26 cellular contexts compared by ENCODE assay signal in genomic region chr12:91576432-91576831, GRCh38.
DNase-seq lines count a peak whose midpoint lies in the region; ATAC-seq, FAIRE-seq and TF ChIP-seq lines count a peak whose summit lies in the region.
"Had no signal": no experiment of that assay in that cellular context is flagged by ENCODE, and none has a peak within 500 bp of the region (broad histone marks: within the 10 kb centered on the region; RNA-seq: fewer than 3 reads in every experiment).

No MANE protein-coding gene starts in this region.

- TF ChIP-seq CTCF in A549 (IDR thresholded peaks at IDR 0.05) (no peak), D721Med (IDR thresholded peaks at IDR 0.05; ENCODE audit: insufficient read depth, missing control alignments) (no peak), PC-3 (conservative IDR thresholded peaks at IDR 0.05; ENCODE audit: low read depth, low read length) (no peak), epithelial cell of esophagus (IDR thresholded peaks at IDR 0.05; ENCODE audit: insufficient read depth, low read depth, low read length, missing control alignments) (no peak)

- no peak for TF ChIP-seq RAD21 in A549 (conservative IDR thresholded peaks at IDR 0.05 in 1 of 2, IDR thresholded peaks at IDR 0.05 in 1 of 2)

- no peak overlapping the region for H3K27ac ChIP-seq in A549
- H3K27ac ChIP-seq in PC-3 (ENCODE audit: low read length), result peak overlapping the region; percentile 52
- H3K27ac ChIP-seq: 22Rv1; BLaER1 treated with 17β-estradiol and CSF1 and Interleukin-3, amounts not matched to agents 10 nM and 100 nM; C4-2B had no signal

- DNase-seq in A549 (ENCODE audit: low read depth in 1 of 2, low spot score in 1 of 2), result no peak
- no peak for DNase-seq in D721Med (ENCODE audit: insufficient read length, low spot score)
- DNase-seq in PC-3, result peak; percentile 73
- DNase-seq in epithelial cell of esophagus (ENCODE audit: low read depth), result peak; percentile 61
- no peak for DNase-seq in NCI-H1417 (lab: John Stamatoyannopoulos, UW)
- no peak for DNase-seq in globus pallidus (ENCODE audit: low spot score)
- no peak for DNase-seq in stimulated activated CD4-positive, alpha-beta T cell treated with anti-CD3 and anti-CD28 coated beads, Interleukin-12 subunit alpha, Interleukin-12 subunit beta, amount 100 ng/mL, for 4 hours
- DNase-seq: AML-193; Caco-2; Calu3; CD4-positive, alpha-beta T cell; CD8-positive, alpha-beta T cell; DMS 273 treated with DMSO at 0.1 percent for 48 hours; DMS153; DMS53; DMS79; DND-41; EL; GDM1 had no signal

- no peaks in the 10 kb centered on the region for H3K9me3 ChIP-seq in A549
- no peaks in the 10 kb centered on the region for H3K9me3 ChIP-seq in PC-3 (ENCODE audit: low read length)
- H3K9me3 ChIP-seq: BLaER1 treated with 17β-estradiol and CSF1 and Interleukin-3, amounts not matched to agents 10 nM and 100 nM; Caco-2 had no signal

- peaks cover 3% of the 10 kb centered on the region for H3F3A ChIP-seq in PC-3 (ENCODE audit: low read length, unreplicated experiment)

- no peak for TF ChIP-seq EP300 in A549 (IDR thresholded peaks at IDR 0.05)

- 97% methylated on average over 1 of the region's 1 CpG for WGBS in A549 (ENCODE audit: missing lambda C conversion rate)

- POLR2A ChIA-PET in A549 (lab: Yijun Ruan, JAX) (no interaction called here), PC-3 (lab: Charles Lee; ENCODE audit: unreplicated experiment) (no interaction called here)

- peak; percentile 76 for FAIRE-seq in A549 (lab: Jason Lieb, UNC)
- peak; percentile 25 for FAIRE-seq in D721Med (lab: Jason Lieb, UNC)
- FAIRE-seq: GM12878, GM12892, GM18507 had no signal

- H4K20me1 ChIP-seq in PC-3 (ENCODE audit: low read length), result no peaks in the 10 kb centered on the region
- H4K20me1 ChIP-seq: BLaER1 treated with 17β-estradiol and CSF1 and Interleukin-3, amounts not matched to agents 10 nM and 100 nM had no signal

- H3K9ac ChIP-seq in PC-3 (ENCODE audit: low read length), result no peak overlapping the region
- H3K9ac ChIP-seq: BLaER1 treated with 17β-estradiol and CSF1 and Interleukin-3, amounts not matched to agents 10 nM and 100 nM had no signal

- no peaks in the 10 kb centered on the region for H3K27me3 ChIP-seq in PC-3 (ENCODE audit: low read length)
- H3K27me3 ChIP-seq: BLaER1 treated with 17β-estradiol and CSF1 and Interleukin-3, amounts not matched to agents 10 nM and 100 nM had no signal

- CTCF ChIA-PET in A549 (lab: Yijun Ruan, JAX) (interaction anchor here (1.2 to 1.6 kb wide), 2 partner anchors 11 to 13 kb away, joined by 3 to 4 read pairs; no protein-coding TSS in a partner anchor), PC-3 (lab: Charles Lee) (interaction anchor here (0.6 kb wide), 1 partner anchor 1033 kb away, joined by 10 read pairs; no protein-coding TSS in a partner anchor)

- no TSS peak for BruUV-seq in PC-3 (replicated peaks; lab: Mats Ljungman, UMichigan)

- no peaks in the 10 kb centered on the region for H3K79me2 ChIP-seq in PC-3 (ENCODE audit: low read length)

- H3K4me1 ChIP-seq in A549, result 0 out of 3 replicates have a peak, but pooled peaks cover 3% of the 10 kb centered on the region
- peaks cover 45% of the 10 kb centered on the region for H3K4me1 ChIP-seq in PC-3 (ENCODE audit: insufficient read depth, low read length)
- H3K4me1 ChIP-seq: BLaER1 treated with 17β-estradiol and CSF1 and Interleukin-3, amounts not matched to agents 10 nM and 100 nM; Caco-2 had no signal

- H3K4me2 ChIP-seq in A549, result no peak overlapping the region
- peak overlapping the region; percentile 25 for H3K4me2 ChIP-seq in PC-3 (ENCODE audit: low read length)
- H3K4me2 ChIP-seq: BLaER1 treated with 17β-estradiol and CSF1 and Interleukin-3, amounts not matched to agents 10 nM and 100 nM had no signal

- no peak overlapping the region for H2AFZ ChIP-seq in PC-3 (ENCODE audit: low read length)

- H3K9me2 ChIP-seq in PC-3 (replicated peaks; ENCODE audit: low read length), result no peaks in the 10 kb centered on the region

- ATAC-seq in A549 (no peak), PC-3 (peak; percentile 59), esophagus mucosa (no peak)
- ATAC-seq: CD8-positive, alpha-beta T cell; GM12878 had no signal

- no peak for TF ChIP-seq POLR2A in A549 (IDR thresholded peaks at IDR 0.05; ENCODE audit: low read length)

- intact Hi-C loops in PC-3 (cut with micrococcal nuclease), result loop anchor here (5.0 kb wide), 2 partner anchors 241 to 846 kb away; no protein-coding TSS in a partner anchor

- H3K4me3 ChIP-seq in A549 (no peak overlapping the region), PC-3 (ENCODE audit: low read length) (no peak overlapping the region), epithelial cell of esophagus (ENCODE audit: low read length) (no peak overlapping the region)
- H3K4me3 ChIP-seq: BLaER1 treated with 17β-estradiol and CSF1 and Interleukin-3, amounts not matched to agents 10 nM and 100 nM; GM12878 had no signal

- H3K36me3 ChIP-seq in PC-3 (ENCODE audit: low read depth, low read length), result no peaks in the 10 kb centered on the region
- H3K36me3 ChIP-seq: BLaER1 treated with 17β-estradiol and CSF1 and Interleukin-3, amounts not matched to agents 10 nM and 100 nM had no signal

TF ChIP-seq in A549, 52 proteins besides CTCF, POLR2A, EP300 and RAD21 (continues in another document):
- TF ChIP-seq RNF2 (IDR thresholded peaks at IDR 0.05; ENCODE audit: borderline replicate concordance, low read depth) (no peak), PHF8 (IDR thresholded peaks at IDR 0.05; ENCODE audit: borderline replicate concordance, low read depth) (no peak), ELK1 (IDR thresholded peaks at IDR 0.05; ENCODE audit: low read depth, low read length) (no peak), ZC3H11A (IDR thresholded peaks at IDR 0.05) (no peak), RARB (CRISPR knock-in tag; IDR thresholded peaks at IDR 0.05) (no peak), USF2 (IDR thresholded peaks at IDR 0.05) (no peak), ZNF302 (CRISPR knock-in tag; IDR thresholded peaks at IDR 0.05) (no peak), FOXS1 (CRISPR knock-in tag; IDR thresholded peaks at IDR 0.05) (no peak), JUN (IDR thresholded peaks at IDR 0.05) (no peak), POLR2AphosphoS2 (conservative IDR thresholded peaks at IDR 0.05; ENCODE audit: low read length) (no peak)
- TF ChIP-seq, protein P1, sequence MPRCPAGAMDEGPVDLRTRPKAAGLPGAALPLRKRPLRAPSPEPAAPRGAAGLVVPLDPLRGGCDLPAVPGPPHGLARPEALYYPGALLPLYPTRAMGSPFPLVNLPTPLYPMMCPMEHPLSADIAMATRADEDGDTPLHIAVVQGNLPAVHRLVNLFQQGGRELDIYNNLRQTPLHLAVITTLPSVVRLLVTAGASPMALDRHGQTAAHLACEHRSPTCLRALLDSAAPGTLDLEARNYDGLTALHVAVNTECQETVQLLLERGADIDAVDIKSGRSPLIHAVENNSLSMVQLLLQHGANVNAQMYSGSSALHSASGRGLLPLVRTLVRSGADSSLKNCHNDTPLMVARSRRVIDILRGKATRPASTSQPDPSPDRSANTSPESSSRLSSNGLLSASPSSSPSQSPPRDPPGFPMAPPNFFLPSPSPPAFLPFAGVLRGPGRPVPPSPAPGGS (IDR thresholded peaks at IDR 0.05), result no peak
- TF ChIP-seq, protein P2, sequence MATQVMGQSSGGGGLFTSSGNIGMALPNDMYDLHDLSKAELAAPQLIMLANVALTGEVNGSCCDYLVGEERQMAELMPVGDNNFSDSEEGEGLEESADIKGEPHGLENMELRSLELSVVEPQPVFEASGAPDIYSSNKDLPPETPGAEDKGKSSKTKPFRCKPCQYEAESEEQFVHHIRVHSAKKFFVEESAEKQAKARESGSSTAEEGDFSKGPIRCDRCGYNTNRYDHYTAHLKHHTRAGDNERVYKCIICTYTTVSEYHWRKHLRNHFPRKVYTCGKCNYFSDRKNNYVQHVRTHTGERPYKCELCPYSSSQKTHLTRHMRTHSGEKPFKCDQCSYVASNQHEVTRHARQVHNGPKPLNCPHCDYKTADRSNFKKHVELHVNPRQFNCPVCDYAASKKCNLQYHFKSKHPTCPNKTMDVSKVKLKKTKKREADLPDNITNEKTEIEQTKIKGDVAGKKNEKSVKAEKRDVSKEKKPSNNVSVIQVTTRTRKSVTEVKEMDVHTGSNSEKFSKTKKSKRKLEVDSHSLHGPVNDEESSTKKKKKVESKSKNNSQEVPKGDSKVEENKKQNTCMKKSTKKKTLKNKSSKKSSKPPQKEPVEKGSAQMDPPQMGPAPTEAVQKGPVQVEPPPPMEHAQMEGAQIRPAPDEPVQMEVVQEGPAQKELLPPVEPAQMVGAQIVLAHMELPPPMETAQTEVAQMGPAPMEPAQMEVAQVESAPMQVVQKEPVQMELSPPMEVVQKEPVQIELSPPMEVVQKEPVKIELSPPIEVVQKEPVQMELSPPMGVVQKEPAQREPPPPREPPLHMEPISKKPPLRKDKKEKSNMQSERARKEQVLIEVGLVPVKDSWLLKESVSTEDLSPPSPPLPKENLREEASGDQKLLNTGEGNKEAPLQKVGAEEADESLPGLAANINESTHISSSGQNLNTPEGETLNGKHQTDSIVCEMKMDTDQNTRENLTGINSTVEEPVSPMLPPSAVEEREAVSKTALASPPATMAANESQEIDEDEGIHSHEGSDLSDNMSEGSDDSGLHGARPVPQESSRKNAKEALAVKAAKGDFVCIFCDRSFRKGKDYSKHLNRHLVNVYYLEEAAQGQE (IDR thresholded peaks at IDR 0.05), result no peak
- TF ChIP-seq, protein P3, sequence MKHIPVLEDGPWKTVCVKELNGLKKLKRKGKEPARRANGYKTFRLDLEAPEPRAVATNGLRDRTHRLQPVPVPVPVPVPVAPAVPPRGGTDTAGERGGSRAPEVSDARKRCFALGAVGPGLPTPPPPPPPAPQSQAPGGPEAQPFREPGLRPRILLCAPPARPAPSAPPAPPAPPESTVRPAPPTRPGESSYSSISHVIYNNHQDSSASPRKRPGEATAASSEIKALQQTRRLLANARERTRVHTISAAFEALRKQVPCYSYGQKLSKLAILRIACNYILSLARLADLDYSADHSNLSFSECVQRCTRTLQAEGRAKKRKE (CRISPR knock-in tag; IDR thresholded peaks at IDR 0.05; ENCODE audit: low read depth), result no peak

Comparison
In these comparisons a context has a peak if more than half of its experiments do, and no peak if none do; other contexts are left out.
1. DNase-seq: peak in PC-3 (single experiment) and epithelial cell of esophagus (single experiment); none in A549 (0 of 2), D721Med (single experiment), NCI-H1417 (0 of 3), globus pallidus (single experiment) and stimulated activated CD4-positive, alpha-beta T cell treated with anti-CD3 and anti-CD28 coated beads, Interleukin-12 subunit alpha, Interleukin-12 subunit beta, amount 100 ng/mL, for 4 hours (single experiment).